Comparison of ENCODE assay signal across 8 cellular contexts in genomic region chr6:157873735-157874344, GRCh38. TPM values are rescaled to one million over a fixed set of nuclear protein-coding genes. Genes with fewer than 3 reads are reported as not detected.
DNase-seq lines count a peak whose midpoint lies in the region; ATAC-seq and TF ChIP-seq lines count a peak whose summit lies in the region.

No MANE protein-coding gene starts in this region.

- H3K36me3 Mint-ChIP-seq in WTC11, result peaks cover 32% of the 10 kb centered on the region

- no peaks in the 10 kb centered on the region for H3K9me3 Mint-ChIP-seq in WTC11

- no peak overlapping the region for H3K27ac Mint-ChIP-seq in WTC11

- CTCF ChIA-PET in WTC11 (lab: Charles Lee), result interaction anchor here (0.6 to 3.7 kb wide), 50 partner anchors 9 to 559 kb away, joined by 3 to 59 read pairs (median 4); partner anchors contain the start of gene TMEM242

- H3K4me1 ChIP-seq in breast epithelium, result no peaks in the 10 kb centered on the region

- H3K4me3 ChIP-seq in breast epithelium, result no peak overlapping the region

- no peaks in the 10 kb centered on the region for H3K27me3 Mint-ChIP-seq in WTC11 (ENCODE audit: low read depth)

- peak; percentile 61 for ATAC-seq in GM21825 (IDR thresholded peaks at IDR 0.05; ENCODE audit: unreplicated experiment)
- peak; percentile 91 for ATAC-seq in WTC11
- ATAC-seq in GM18519 (IDR thresholded peaks at IDR 0.05; ENCODE audit: low FRiP score, unreplicated experiment), result no peak

- H3K4me3 Mint-ChIP-seq in WTC11, result no peak overlapping the region

- no peaks in the 10 kb centered on the region for H3K27me3 ChIP-seq in breast epithelium

- peak; percentile 26 for DNase-seq in DMS153 (lab: John Stamatoyannopoulos, UW)
- DNase-seq in NCI-H1092 treated with DMSO at 0.1 percent for 48 hours (lab: John Stamatoyannopoulos, UW), result peak; percentile 33
- peak; percentile 91 for DNase-seq in WTC11 (ENCODE audit: low spot score)
- peak; percentile 37 to 81 for DNase-seq in breast epithelium (ENCODE audit: low spot score in 2 of 2)
- DNase-seq in kidney glomerular epithelial cell (lab: John Stamatoyannopoulos, UW), result peak; percentile 34
- DNase-seq in stimulated activated CD4-positive, alpha-beta T cell treated with anti-CD3 and anti-CD28 coated beads, Interleukin-4, amount 100 ng/mL, for 4 hours, result peak; percentile 78 to 84

- TF ChIP-seq POLR2A in breast epithelium (IDR thresholded peaks at IDR 0.05), result no peak

- H3K27ac ChIP-seq in breast epithelium, result no peak overlapping the region

- TF ChIP-seq CTCF in WTC11 (IDR thresholded peaks at IDR 0.05), result peak; percentile 90
- peak in 2 of 3 donors; percentile 61 to 68 for TF ChIP-seq CTCF in breast epithelium (IDR thresholded peaks at IDR 0.05)

- no peaks in the 10 kb centered on the region for H3K9me3 ChIP-seq in breast epithelium

- POLR2A ChIA-PET in WTC11 (lab: Charles Lee), result no interaction called here

- H3K4me1 Mint-ChIP-seq in WTC11, result peaks cover 31% of the 10 kb centered on the region

- H3K36me3 ChIP-seq in breast epithelium, result no peaks in the 10 kb centered on the region

- intact Hi-C loops in breast epithelium (cut with DNase I; ENCODE audit: low total_unique reads), result no loop called here

TF ChIP-seq in WTC11, 78 proteins besides CTCF, POLR2A, EP300 and RAD21:
- TF ChIP-seq FOXJ3 (CRISPR knock-in tag; IDR thresholded peaks at IDR 0.05; ENCODE audit: borderline replicate concordance) (no peak), SMAD4 (CRISPR knock-in tag; IDR thresholded peaks at IDR 0.05) (no peak), ZNF423 (CRISPR knock-in tag; IDR thresholded peaks at IDR 0.05) (peak; percentile 15; the same call in 1 of the 2 replicates), MXD4 (CRISPR knock-in tag; IDR thresholded peaks at IDR 0.05; ENCODE audit: borderline replicate concordance) (no peak), GABPB1 (CRISPR knock-in tag; IDR thresholded peaks at IDR 0.05) (0 out of 2 replicates have a peak, but pooled peaks have one; percentile 34), HMGXB4 (CRISPR knock-in tag; IDR thresholded peaks at IDR 0.05) (peak; percentile 56; the same call in 1 of the 2 replicates)
- TF ChIP-seq, protein P1, sequence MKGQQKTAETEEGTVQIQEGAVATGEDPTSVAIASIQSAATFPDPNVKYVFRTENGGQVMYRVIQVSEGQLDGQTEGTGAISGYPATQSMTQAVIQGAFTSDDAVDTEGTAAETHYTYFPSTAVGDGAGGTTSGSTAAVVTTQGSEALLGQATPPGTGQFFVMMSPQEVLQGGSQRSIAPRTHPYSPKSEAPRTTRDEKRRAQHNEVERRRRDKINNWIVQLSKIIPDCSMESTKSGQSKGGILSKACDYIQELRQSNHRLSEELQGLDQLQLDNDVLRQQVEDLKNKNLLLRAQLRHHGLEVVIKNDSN (CRISPR knock-in tag; IDR thresholded peaks at IDR 0.05), result no peak

RNA-seq across cellular contexts. Expression of gene SNX9, which starts 50.8 kb away (rescaled TPM):
- total RNA-seq in WTC11 (2021) (28.0 to 35.0 TPM (median 29.1 TPM) in 3 replicates), breast epithelium (10 to 100 TPM; 61.6 to 83.2 (median 75.7) TPM)

Comparison
In these comparisons a context has a peak if more than half of its experiments do, and no peak if none do; other contexts are left out.
1. DNase-seq: peak in every context shown above with its lines; median percentile 91 in WTC11; 81 in stimulated activated CD4-positive, alpha-beta T cell treated with anti-CD3 and anti-CD28 coated beads, Interleukin-4, amount 100 ng/mL, for 4 hours; 59 in breast epithelium; 34 in kidney glomerular epithelial cell; 33 in NCI-H1092 treated with DMSO at 0.1 percent for 48 hours; 26 in DMS153.